Comparison of ENCODE assay signal across 8 cellular contexts in genomic region chr15:67065531-67066005, GRCh38. TPM values are rescaled to one million over a fixed set of nuclear protein-coding genes. Genes with fewer than 3 reads are reported as not detected.
A peak's percentile ranks its signal among the peaks of the same experiment; 100 is the strongest.
DNase-seq lines count a peak whose midpoint lies in the region; ATAC-seq and TF ChIP-seq lines count a peak whose summit lies in the region.

TSS of gene SMAD3 (plus strand) at chr15:67065602. CDS start at chr15:67066155, 553 bp downstream.

- H3K4me1 Mint-ChIP-seq in naive B cell: peaks cover 47 to 62% (median 52%) of the 10 kb centered on the region in 3 donors
- H3K4me1 Mint-ChIP-seq in stimulated activated naive B cell treated with anti-CD40 and anti-IgM and Interleukin-4, amounts not matched to agents 10 μg/mL and 1 μg/mL and 100 μg/mL, for 72 hours: peaks cover 42 to 52% of the 10 kb centered on the region in 2 donors

- H3K4me3 Mint-ChIP-seq in naive B cell: peak within 1 kb of the TSS; percentile 85 to 99 (median 97)
- H3K4me3 Mint-ChIP-seq in stimulated activated naive B cell treated with anti-CD40 and anti-IgM and Interleukin-4, amounts not matched to agents 10 μg/mL and 1 μg/mL and 100 μg/mL, for 72 hours: peak within 1 kb of the TSS; percentile 98 to 99

- H3K27ac ChIP-seq in AG04450 (ENCODE audit: low read depth, low read length): peak within 1 kb of the TSS; percentile 83

- DNase-seq in AG04450 (ENCODE audit: low read depth, low spot score) (peak; percentile 91), fibroblast of gingiva (ENCODE audit: low read depth) (peak; percentile 99), naive B cell (peak; percentile 85)
- peak; percentile 55 to 65 for DNase-seq in activated T-helper 1 cell treated with anti-CD3 and anti-CD28 coated beads, Interleukin-2, amount 50 U/mL, for 16 hours (ENCODE audit: low read depth in 1 of 2, low spot score in 1 of 2)
- peak; percentile 82 for DNase-seq in stimulated activated naive B cell treated with anti-CD40 and anti-IgM and Interleukin-4, amounts not matched to agents 10 μg/mL and 1 μg/mL and 100 μg/mL, for 72 hours

- CTCF ChIA-PET in AG04450 (lab: Charles Lee): interaction anchor here (0.6 to 1.9 kb wide), 4 partner anchors 13 to 125 kb away, joined by 3 to 5 read pairs (median 3); no protein-coding TSS in a partner anchor

- peaks cover 3% of the 10 kb centered on the region; the same call in 1 of the 2 replicates for H3K9me3 ChIP-seq in AG04450 (ENCODE audit: control insufficient read depth, insufficient read depth, low read length)

- H3K27me3 ChIP-seq in AG04450 (ENCODE audit: control insufficient read depth, insufficient read depth, low read length): no peaks in the 10 kb centered on the region

- H3K9me3 Mint-ChIP-seq in naive B cell: no peaks in the 10 kb centered on the region
- no peaks in the 10 kb centered on the region for H3K9me3 Mint-ChIP-seq in stimulated activated naive B cell treated with anti-CD40 and anti-IgM and Interleukin-4, amounts not matched to agents 10 μg/mL and 1 μg/mL and 100 μg/mL, for 72 hours

- peaks cover 0 to under 1% of the 10 kb centered on the region in 2 donors for H3K36me3 Mint-ChIP-seq in naive B cell
- peaks cover 8 to 20% of the 10 kb centered on the region in 2 donors for H3K36me3 Mint-ChIP-seq in stimulated activated naive B cell treated with anti-CD40 and anti-IgM and Interleukin-4, amounts not matched to agents 10 μg/mL and 1 μg/mL and 100 μg/mL, for 72 hours

- peak; percentile 52 for ATAC-seq in GM18867 (IDR thresholded peaks at IDR 0.05; ENCODE audit: unreplicated experiment)
- peak; percentile 55 for ATAC-seq in HG03175 (IDR thresholded peaks at IDR 0.05; ENCODE audit: unreplicated experiment)
- peak; percentile 69 to 70 for ATAC-seq in naive B cell (ENCODE audit: low read depth in 2 of 2)
- ATAC-seq in stimulated activated naive B cell treated with anti-CD40 and anti-IgM and Interleukin-4, amounts not matched to agents 10 μg/mL and 1 μg/mL and 100 μg/mL, for 72 hours (replicated peaks): peak; percentile 71 to 77

- no peaks in the 10 kb centered on the region for H3K27me3 Mint-ChIP-seq in naive B cell
- no peaks in the 10 kb centered on the region for H3K27me3 Mint-ChIP-seq in stimulated activated naive B cell treated with anti-CD40 and anti-IgM and Interleukin-4, amounts not matched to agents 10 μg/mL and 1 μg/mL and 100 μg/mL, for 72 hours

- POLR2A ChIA-PET in AG04450 (lab: Yijun Ruan, JAX): interaction anchor here (0.6 to 3.2 kb wide), 21 partner anchors 8 to 134 kb away, joined by 3 to 25 read pairs (median 5); no protein-coding TSS in a partner anchor

- peak within 1 kb of the TSS; percentile 81 to 99 (median 96) for H3K27ac Mint-ChIP-seq in naive B cell
- peak within 1 kb of the TSS; percentile 97 for H3K27ac Mint-ChIP-seq in stimulated activated naive B cell treated with anti-CD40 and anti-IgM and Interleukin-4, amounts not matched to agents 10 μg/mL and 1 μg/mL and 100 μg/mL, for 72 hours

- no peak for TF ChIP-seq CTCF in AG04450 (IDR thresholded peaks at IDR 0.05; ENCODE audit: low read depth, low read length)

- peak within 1 kb of the TSS; percentile 99 for H3K4me3 ChIP-seq in AG04450 (ENCODE audit: low read depth, low read length)

TF ChIP-seq in PFSK-1, 5 proteins besides CTCF, POLR2A, EP300 and RAD21:
- TF ChIP-seq TAF1 (IDR thresholded peaks at IDR 0.05; ENCODE audit: borderline replicate concordance, insufficient read depth, low read length) (no peak), POLR2AphosphoS5 (IDR thresholded peaks at IDR 0.05; ENCODE audit: low read depth, low read length) (peak; percentile 52; the same call in 1 of the 2 replicates), SIN3A (IDR thresholded peaks at IDR 0.05; ENCODE audit: borderline replicate concordance, insufficient read depth, low read length) (no peak), FOXP2 (optimal IDR thresholded peaks at IDR 0.05; ENCODE audit: borderline replicate concordance, extremely low read depth, extremely low read length, insufficient read depth) (peak; percentile 69), REST (IDR thresholded peaks at IDR 0.05; ENCODE audit: insufficient read depth in 1 of 2, low read depth in 2 of 2, low read length in 2 of 2) (no peak)

RNA-seq across cellular contexts. Expression of gene SMAD3, which starts in this region (rescaled TPM):
- polyA plus RNA-seq in AG04450 (2011; rRNA removed): 115 and 138 TPM in 2 replicates
- polyA minus RNA-seq in AG04450 (2011; rRNA and poly(A)+ RNA removed): 168 and 203 TPM in 2 replicates
- 19.5 TPM for polyA plus RNA-seq in PFSK-1 (2012; ENCODE audit: insufficient read length, low read depth)
- 10 to 100 TPM; 34.7 to 68.7 (median 38.0) TPM for polyA plus RNA-seq in naive B cell (ENCODE audit: low read depth in 6 of 6)

Comparison
In these comparisons a context has a peak if more than half of its experiments do, and no peak if none do; other contexts are left out.
1. Peak in every context shown above with its lines: DNase-seq, ATAC-seq, H3K4me3 ChIP-seq and H3K27ac ChIP-seq.